In the genomic region with DNA sequence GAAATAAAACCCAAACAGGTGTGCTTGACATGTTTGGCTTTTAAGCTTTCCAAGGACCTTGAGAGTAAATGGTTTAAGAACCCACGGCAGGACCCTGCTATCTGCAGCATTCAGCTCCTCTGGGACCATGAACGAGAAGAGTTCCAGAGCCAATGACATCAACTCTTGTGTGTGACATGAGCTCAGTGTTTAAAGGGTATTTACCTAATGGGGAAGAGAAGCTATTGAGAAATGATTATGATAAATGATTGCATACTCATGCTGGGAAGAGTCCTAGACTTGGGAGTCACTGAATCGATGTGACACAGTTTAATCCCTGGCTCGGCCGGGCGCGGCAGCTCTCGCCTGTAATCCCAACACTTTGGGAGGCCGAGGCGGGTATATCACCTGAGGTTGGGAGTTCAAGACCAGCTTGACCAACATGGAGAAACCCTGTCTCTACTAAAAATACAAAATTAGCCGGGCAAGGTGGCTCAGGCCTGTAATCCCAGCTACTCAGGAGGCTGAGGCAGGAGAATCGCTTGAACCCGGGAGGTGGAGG, we compare ENCODE assay signal across 23 cellular contexts. TPM values are rescaled to one million over a fixed set of nuclear protein-coding genes. Genes with fewer than 3 reads are reported as not detected.
"Had no signal": no experiment of that assay in that cellular context is flagged by ENCODE, and none has a peak within 500 bp of the region (broad histone marks: within the 10 kb centered on the region; RNA-seq: fewer than 3 reads in every experiment).

No MANE protein-coding gene starts in this region.

- H3K4me3 ChIP-seq: breast epithelium, MG63, Peyer's patch had no signal

- H3K4me1 Mint-ChIP-seq: activated naive CD4-positive, alpha-beta T cell treated with anti-CD3 and anti-CD28 coated beads, Interleukin-2, amount 10 ng/mL, durations not matched to agents 7 days and 5 days; activated naive CD8-positive, alpha-beta T cell treated with anti-CD3 and anti-CD28 coated beads for 36 hours had no signal

- H3K9me3 ChIP-seq: breast epithelium, MG63, Peyer's patch had no signal

- DNase-seq: activated CD4-positive, alpha-beta T cell treated with anti-CD3 and anti-CD28 coated beads for 4 hours; activated CD8-positive, alpha-beta memory T cell treated with anti-CD3 and anti-CD28 coated beads, Interleukin-2, amount 50 U/mL, for 4 hours; activated CD8-positive, alpha-beta T cell treated with anti-CD3 and anti-CD28 coated beads for 36 hours; activated gamma-delta T cell treated with Interleukin-2 at 50 U/mL for 16 hours; activated naive CD4-positive, alpha-beta T cell treated with anti-CD3 and anti-CD28 coated beads, Interleukin-2, amount 10 ng/mL, durations not matched to agents 7 days and 5 days; activated naive CD8-positive, alpha-beta T cell treated with anti-CD3 and anti-CD28 coated beads for 36 hours; activated T-cell treated with anti-CD3 and anti-CD28 coated beads, Interleukin-2, amount 50 U/mL, for 72 hours; central memory CD4-positive, alpha-beta T cell; MG63; MV-4-11; NCI-H1092 treated with DMSO at 0.1 percent for 48 hours; NCI-H146; NCI-H2081 treated with DMSO at 0.1 percent for 48 hours; NCI-H345; NCI-H524; Peyer's patch; Right ventricle myocardium superior had no signal

- H3K4me3 Mint-ChIP-seq: activated CD8-positive, alpha-beta T cell treated with anti-CD3 and anti-CD28 coated beads for 36 hours; activated naive CD4-positive, alpha-beta T cell treated with anti-CD3 and anti-CD28 coated beads, Interleukin-2, amount 10 ng/mL, durations not matched to agents 7 days and 5 days; activated naive CD8-positive, alpha-beta T cell treated with anti-CD3 and anti-CD28 coated beads for 36 hours; activated T-cell treated with anti-CD3 and anti-CD28 coated beads, Interleukin-2, amount 50 U/mL, for 72 hours; T-helper 1 cell treated with Interleukin-12 subunit alpha and Interleukin-12 subunit beta and Interleukin-4 antibody, amounts not matched to agents 30 μg/mL and 1 μg/mL, for 36 hours had no signal

- H3K9me3 Mint-ChIP-seq: activated CD8-positive, alpha-beta T cell treated with anti-CD3 and anti-CD28 coated beads for 36 hours; activated naive CD4-positive, alpha-beta T cell treated with anti-CD3 and anti-CD28 coated beads, Interleukin-2, amount 10 ng/mL, durations not matched to agents 7 days and 5 days; activated naive CD8-positive, alpha-beta T cell treated with anti-CD3 and anti-CD28 coated beads for 36 hours; activated T-helper 2 cell treated with anti-CD3 and anti-CD28 coated beads, Interferon-gamma antibody, Interleukin-2, Interleukin-4, amounts not matched to agents 10 μg/mL and 5 μg/mL and 100 μg/mL, durations not matched to agents 14 hours and 24 hours and 36 hours; T-helper 1 cell treated with Interleukin-12 subunit alpha and Interleukin-12 subunit beta and Interleukin-4 antibody, amounts not matched to agents 30 μg/mL and 1 μg/mL, for 36 hours had no signal

- H3K27ac ChIP-seq: breast epithelium, Peyer's patch, RWPE1 had no signal

- H3K36me3 ChIP-seq: breast epithelium, MG63, Peyer's patch had no signal

- ATAC-seq: activated CD4-positive, CD25-positive, alpha-beta regulatory T cell treated with anti-CD3 and anti-CD28 coated beads, Interleukin-2, amount 50 U/mL, for 24 hours; activated CD8-positive, alpha-beta T cell treated with anti-CD3 and anti-CD28 coated beads for 36 hours; activated T-cell treated with anti-CD3 and anti-CD28 coated beads, Interleukin-2, amount 50 U/mL, for 72 hours had no signal

- H3K27me3 ChIP-seq: breast epithelium, MG63, Peyer's patch had no signal

- H3K36me3 Mint-ChIP-seq: activated naive CD4-positive, alpha-beta T cell treated with anti-CD3 and anti-CD28 coated beads, Interleukin-2, amount 10 ng/mL, durations not matched to agents 7 days and 5 days; activated naive CD8-positive, alpha-beta T cell treated with anti-CD3 and anti-CD28 coated beads for 36 hours had no signal

- H3K4me1 ChIP-seq: breast epithelium, Peyer's patch had no signal

- H3K27ac Mint-ChIP-seq: activated CD8-positive, alpha-beta T cell treated with anti-CD3 and anti-CD28 coated beads for 36 hours; activated naive CD4-positive, alpha-beta T cell treated with anti-CD3 and anti-CD28 coated beads, Interleukin-2, amount 10 ng/mL, durations not matched to agents 7 days and 5 days; activated naive CD8-positive, alpha-beta T cell treated with anti-CD3 and anti-CD28 coated beads for 36 hours; activated T-cell treated with anti-CD3 and anti-CD28 coated beads, Interleukin-2, amount 50 U/mL, for 72 hours; activated T-helper 2 cell treated with anti-CD3 and anti-CD28 coated beads, Interferon-gamma antibody, Interleukin-2, Interleukin-4, amounts not matched to agents 10 μg/mL and 5 μg/mL and 100 μg/mL, durations not matched to agents 14 hours and 24 hours and 36 hours; T-helper 1 cell treated with Interleukin-12 subunit alpha and Interleukin-12 subunit beta and Interleukin-4 antibody, amounts not matched to agents 30 μg/mL and 1 μg/mL, for 36 hours had no signal

RNA-seq across cellular contexts. Expression of a gene that starts 55.4 kb away (rescaled TPM):
- total RNA-seq: activated CD8-positive, alpha-beta T cell treated with anti-CD3 and anti-CD28 coated beads for 36 hours; activated naive CD8-positive, alpha-beta T cell treated with anti-CD3 and anti-CD28 coated beads for 36 hours; activated T-cell treated with anti-CD3 and anti-CD28 coated beads, Interleukin-2, amount 50 U/mL, for 72 hours; activated T-helper 2 cell treated with anti-CD3 and anti-CD28 coated beads, Interferon-gamma antibody, Interleukin-2, Interleukin-4, amounts not matched to agents 10 μg/mL and 5 μg/mL and 100 μg/mL, durations not matched to agents 14 hours and 24 hours and 36 hours; SK-MEL-5 had no signal
